ENCODE assay signal across 14 cellular contexts in the genomic region with DNA sequence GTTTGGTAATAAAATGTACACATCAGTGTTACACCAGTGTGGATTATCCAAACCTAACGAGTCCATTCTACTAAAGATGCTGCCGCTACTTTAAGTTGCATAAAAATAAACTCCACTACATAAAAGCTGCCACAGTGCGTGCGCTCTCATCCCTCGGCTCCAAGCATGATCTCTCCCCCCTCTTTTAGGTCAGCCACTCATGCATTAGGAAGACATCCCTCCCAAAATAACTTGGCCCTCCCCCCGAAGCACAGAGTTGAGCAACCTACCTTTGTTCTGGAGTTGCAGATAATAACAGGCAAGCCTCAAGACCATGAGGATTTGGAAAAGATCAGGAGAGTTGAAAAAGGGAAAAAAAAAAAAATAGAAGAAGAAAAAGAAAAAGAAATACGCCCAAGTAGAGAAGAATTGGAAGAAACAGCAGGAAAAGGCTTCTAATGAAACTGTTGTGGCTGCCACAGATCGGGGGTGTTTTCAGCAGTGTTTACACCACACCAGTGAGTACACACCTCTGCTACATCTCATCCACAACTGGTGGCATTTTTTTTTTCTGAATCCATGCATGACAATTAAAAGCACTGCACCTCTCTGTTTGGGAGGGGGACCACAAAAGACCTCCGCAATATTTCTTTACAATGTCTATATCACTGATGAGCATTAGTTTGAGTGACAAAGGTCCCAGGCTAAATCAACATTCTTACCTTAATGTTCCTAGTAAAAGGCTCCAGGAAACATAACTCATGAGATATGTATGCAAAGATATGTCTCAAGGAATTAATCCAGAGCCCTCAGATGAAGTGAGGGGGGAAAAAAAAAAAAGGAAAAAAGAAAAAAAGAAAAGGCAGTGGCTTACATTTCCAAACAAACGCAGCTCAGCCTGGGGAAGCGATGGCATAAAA.
DNase-seq lines count a peak whose midpoint lies in the region; ATAC-seq and TF ChIP-seq lines count a peak whose summit lies in the region.
"Had no signal": no experiment of that assay in that cellular context is flagged by ENCODE, and none has a peak within 500 bp of the region (broad histone marks: within the 10 kb centered on the region; RNA-seq: fewer than 3 reads in every experiment).

No MANE protein-coding gene starts in this region.

- no peak for TF ChIP-seq CTCF in breast epithelium (IDR thresholded peaks at IDR 0.05)
- TF ChIP-seq CTCF in mammary epithelial cell (conservative IDR thresholded peaks at IDR 0.05 in 1 of 2, IDR thresholded peaks at IDR 0.05 in 1 of 2; ENCODE audit: extremely low read depth in 1 of 2, insufficient read depth in 1 of 2, low read depth in 1 of 2, low read length in 2 of 2): no peak
- TF ChIP-seq CTCF in endodermal cell (conservative IDR thresholded peaks at IDR 0.05): no peak
- no peak for TF ChIP-seq CTCF in uterus (IDR thresholded peaks at IDR 0.05)

- TF ChIP-seq POLR2A in breast epithelium (IDR thresholded peaks at IDR 0.05) (no peak), uterus (IDR thresholded peaks at IDR 0.05) (no peak), erythroblast (IDR thresholded peaks at IDR 0.05; ENCODE audit: low read length) (no peak)

- H3K27me3 Mint-ChIP-seq in endodermal cell (ENCODE audit: insufficient read depth): no peaks in the 10 kb centered on the region
- H3K27me3 Mint-ChIP-seq: activated naive CD8-positive, alpha-beta T cell treated with anti-CD3 and anti-CD28 coated beads, Interleukin-2, amount 10 ng/mL, durations not matched to agents 7 days and 5 days had no signal

- H3K9ac ChIP-seq in mammary epithelial cell (ENCODE audit: insufficient read depth, low read length): no peak overlapping the region
- H3K9ac ChIP-seq in endodermal cell (ENCODE audit: extremely low read depth, low read length, poor library complexity, severe bottlenecking): no peak overlapping the region
- H3K9ac ChIP-seq in mucosa of rectum (ENCODE audit: low read depth in 1 of 2, low read length in 2 of 2): peak overlapping the region in 1 of 2 donors; percentile 35

- H3K9me3 ChIP-seq in breast epithelium: no peaks in the 10 kb centered on the region
- H3K9me3 ChIP-seq in mammary epithelial cell (replicated peaks; ENCODE audit: insufficient read depth, low read length): no peaks in the 10 kb centered on the region
- H3K9me3 ChIP-seq in endodermal cell (ENCODE audit: control insufficient read depth, low read length): no peaks in the 10 kb centered on the region
- H3K9me3 ChIP-seq in mucosa of rectum (ENCODE audit: control insufficient read depth in 2 of 2, low read length in 2 of 2): no peaks in the 10 kb centered on the region
- H3K9me3 ChIP-seq in uterus: no peaks in the 10 kb centered on the region
- H3K9me3 ChIP-seq: thyroid gland had no signal

- no peak overlapping the region for H2AFZ ChIP-seq in mammary epithelial cell (ENCODE audit: low read depth, low read length)

- H3K4me3 Mint-ChIP-seq in endodermal cell: peak overlapping the region; percentile 25
- H3K4me3 Mint-ChIP-seq: activated naive CD8-positive, alpha-beta T cell treated with anti-CD3 and anti-CD28 coated beads, Interleukin-2, amount 10 ng/mL, durations not matched to agents 7 days and 5 days had no signal

- H3K4me1 Mint-ChIP-seq in endodermal cell: peaks cover 68% of the 10 kb centered on the region

- no TSS peak for BruUV-seq in mammary epithelial cell (replicated peaks; lab: Mats Ljungman, UMichigan)

- no peaks in the 10 kb centered on the region for H4K20me1 ChIP-seq in mammary epithelial cell (ENCODE audit: insufficient read depth, low read length)

- H3K27ac ChIP-seq in breast epithelium (peak overlapping the region; percentile 43 to 54), mammary epithelial cell (ENCODE audit: insufficient read depth, low read depth, low read length) (no peak overlapping the region), endodermal cell (ENCODE audit: low read depth, low read length) (peak overlapping the region; percentile 52), mucosa of rectum (ENCODE audit: low read depth in 2 of 2, low read length in 2 of 2) (peak overlapping the region; percentile 11 to 49), uterus (peak overlapping the region; percentile 69)

- peak overlapping the region; percentile 12 for H3K27ac Mint-ChIP-seq in endodermal cell
- H3K27ac Mint-ChIP-seq: activated naive CD8-positive, alpha-beta T cell treated with anti-CD3 and anti-CD28 coated beads, Interleukin-2, amount 10 ng/mL, durations not matched to agents 7 days and 5 days had no signal

- DNase-seq in breast epithelium (ENCODE audit: low spot score in 2 of 2): peak in 1 of 2 donors; percentile 43
- no peak for DNase-seq in mammary epithelial cell
- no peak for DNase-seq in endodermal cell
- peak; percentile 69 to 74 for DNase-seq in uterus
- DNase-seq in erythroblast (lab: John Stamatoyannopoulos, UW): no peak
- no peak for DNase-seq in activated naive CD4-positive, alpha-beta T cell (lab: John Stamatoyannopoulos, UW)
- DNase-seq: activated naive CD8-positive, alpha-beta T cell treated with anti-CD3 and anti-CD28 coated beads, Interleukin-2, amount 10 ng/mL, durations not matched to agents 7 days and 5 days; GOT3; NCI-H446; T1000; thyroid gland had no signal

- in situ Hi-C loops in mammary epithelial cell (cut with MboI; ENCODE audit: low sequenced_read_pairs in 2 of 2): no loop called here

- CTCF ChIA-PET in mammary epithelial cell (lab: Charles Lee; ENCODE audit: low non-redundant PET): no interaction called here

- ATAC-seq in GM18907 (IDR thresholded peaks at IDR 0.05; ENCODE audit: unreplicated experiment): no peak
- ATAC-seq: GM12878 had no signal

- H3K36me3 Mint-ChIP-seq in endodermal cell (ENCODE audit: low read depth): peaks cover 3% of the 10 kb centered on the region

- dilution Hi-C loops in mammary epithelial cell (cut with HindIII; ENCODE audit: low sequenced_read_pairs): no loop called here

- H3K4me3 ChIP-seq in breast epithelium: peak overlapping the region; percentile 8 to 43 (median 17)
- H3K4me3 ChIP-seq in mammary epithelial cell (replicated peaks in 1 of 3; ENCODE audit: insufficient read depth in 1 of 3, low read depth in 2 of 3, low read length in 3 of 3): no peak overlapping the region
- H3K4me3 ChIP-seq in endodermal cell (ENCODE audit: low read length): peak overlapping the region; percentile 72
- peak overlapping the region; percentile 30 to 51 for H3K4me3 ChIP-seq in mucosa of rectum (ENCODE audit: low read length in 2 of 2)
- peak overlapping the region in 1 of 2 donors; percentile 22 for H3K4me3 ChIP-seq in uterus
- H3K4me3 ChIP-seq: GM12878, thyroid gland had no signal

- no peaks in the 10 kb centered on the region for H3K79me2 ChIP-seq in mammary epithelial cell (ENCODE audit: insufficient read depth, low read length)

- H3K4me2 ChIP-seq in mammary epithelial cell (ENCODE audit: insufficient read depth, low read depth, low read length): no peak overlapping the region

- H3K27me3 ChIP-seq in breast epithelium (no peaks in the 10 kb centered on the region), mammary epithelial cell (ENCODE audit: insufficient read depth, low read length) (no peaks in the 10 kb centered on the region), endodermal cell (ENCODE audit: control insufficient read depth, insufficient read depth, low read length, poor library complexity, severe bottlenecking) (no peaks in the 10 kb centered on the region), mucosa of rectum (ENCODE audit: control insufficient read depth in 2 of 2, insufficient read depth in 2 of 2, low read length in 2 of 2) (no peaks in the 10 kb centered on the region), uterus (no peaks in the 10 kb centered on the region)
- H3K27me3 ChIP-seq: thyroid gland had no signal

- H3K9me3 Mint-ChIP-seq in endodermal cell: no peaks in the 10 kb centered on the region
- H3K9me3 Mint-ChIP-seq: activated naive CD8-positive, alpha-beta T cell treated with anti-CD3 and anti-CD28 coated beads, Interleukin-2, amount 10 ng/mL, durations not matched to agents 7 days and 5 days had no signal

- intact Hi-C loops in breast epithelium (cut with DNase I; ENCODE audit: low total_unique reads) (no loop called here), mammary epithelial cell (cut with micrococcal nuclease) (loop anchor here (10.0 kb wide), 1 partner anchor 140 kb away; no protein-coding TSS in a partner anchor), uterus (cut with DNase I; ENCODE audit: low total_unique reads) (no loop called here)

- H3K36me3 ChIP-seq in breast epithelium (no peaks in the 10 kb centered on the region), mammary epithelial cell (ENCODE audit: insufficient read depth, low read length) (no peaks in the 10 kb centered on the region), endodermal cell (ENCODE audit: control insufficient read depth, insufficient read depth, low read length) (no peaks in the 10 kb centered on the region), mucosa of rectum (ENCODE audit: control insufficient read depth in 2 of 2, insufficient read depth in 2 of 2, low read length in 2 of 2) (no peaks in the 10 kb centered on the region), uterus (no peaks in the 10 kb centered on the region)
- H3K36me3 ChIP-seq: thyroid gland had no signal

- peaks cover 0 to 8% of the 10 kb centered on the region in 2 donors for H3K4me1 ChIP-seq in breast epithelium
- peaks cover 5% of the 10 kb centered on the region for H3K4me1 ChIP-seq in mammary epithelial cell (ENCODE audit: insufficient read depth, low read length)
- H3K4me1 ChIP-seq in endodermal cell (ENCODE audit: control insufficient read depth, insufficient read depth, low read length): peaks cover 21% of the 10 kb centered on the region
- peaks cover 9 to 11% of the 10 kb centered on the region in 2 donors for H3K4me1 ChIP-seq in mucosa of rectum (ENCODE audit: control insufficient read depth in 2 of 2, insufficient read depth in 2 of 2, low read length in 2 of 2)
- no peaks in the 10 kb centered on the region for H3K4me1 ChIP-seq in uterus

- 71% methylated on average over 8 of the region's 11 CpGs for WGBS in mammary epithelial cell (ENCODE audit: low coverage, missing lambda C conversion rate)
- WGBS in endodermal cell (ENCODE audit: insufficient coverage in 1 of 2, insufficient read length in 1 of 2), 2 experiments: 58 to 62% methylated on average over 8 to 11 of the region's 11 CpGs

Comparison
In these comparisons a context has a peak if more than half of its experiments do, and no peak if none do; other contexts are left out.
1. H3K4me3 ChIP-seq: peak in breast epithelium (3 of 3), endodermal cell (single experiment) and mucosa of rectum (2 of 2); none in mammary epithelial cell (0 of 3).
2. DNase-seq: peak in uterus (2 of 2); none in mammary epithelial cell (single experiment), endodermal cell (single experiment), erythroblast (0 of 2) and activated naive CD4-positive, alpha-beta T cell (0 of 4).